ENCODE assay signal across 1 cellular context in genomic region chr16:11668590-11669379, GRCh38.
TF ChIP-seq lines count a peak whose summit lies in the region.

No MANE protein-coding gene starts in this region.

TF ChIP-seq in H1, 55 proteins besides CTCF, POLR2A, EP300 and RAD21 (continued from another document):
- TF ChIP-seq SAP30 (IDR thresholded peaks at IDR 0.05; ENCODE audit: insufficient read depth, insufficient replicate concordance, low read length) = no peak
